In genomic region chr17:66783656-66784381, GRCh38 we compare ENCODE assay signal across 15 cellular contexts. TPM values are rescaled to one million over a fixed set of nuclear protein-coding genes. Genes with fewer than 3 reads are reported as not detected.
DNase-seq lines count a peak whose midpoint lies in the region; ATAC-seq, FAIRE-seq and TF ChIP-seq lines count a peak whose summit lies in the region.
"Had no signal": no experiment of that assay in that cellular context is flagged by ENCODE, and none has a peak within 500 bp of the region (broad histone marks: within the 10 kb centered on the region; RNA-seq: fewer than 3 reads in every experiment).

No MANE protein-coding gene starts in this region.

- no peaks in the 10 kb centered on the region for H3K23me2 ChIP-seq in H9 (ENCODE audit: insufficient read length, low read depth, low read length, poor library complexity, severe bottlenecking)
- no peaks in the 10 kb centered on the region for H3K23me2 ChIP-seq in H1 (ENCODE audit: low read depth, low read length)

- H3K27me3 Mint-ChIP-seq in activated T-cell treated with anti-CD3 and anti-CD28 coated beads, Interleukin-2, amount 50 U/mL, for 24 hours: no peaks in the 10 kb centered on the region
- H3K27me3 Mint-ChIP-seq in activated T-cell treated with anti-CD3 and anti-CD28 coated beads, Interleukin-2, amount 50 U/mL, for 4 hours (ENCODE audit: low read depth): no peaks in the 10 kb centered on the region
- H3K27me3 Mint-ChIP-seq in H9 (ENCODE audit: low read depth): no peaks in the 10 kb centered on the region
- H3K27me3 Mint-ChIP-seq: CD4-positive, CD25-positive, alpha-beta regulatory T cell had no signal

- H3K79me2 ChIP-seq in H9 (ENCODE audit: insufficient read depth, low read length) (no peaks in the 10 kb centered on the region), H1 (ENCODE audit: control insufficient read depth in 1 of 2, insufficient read depth in 2 of 2, low read length in 2 of 2) (no peaks in the 10 kb centered on the region), Karpas-422 (ENCODE audit: low read length) (no peaks in the 10 kb centered on the region)

- DNase-seq in activated T-cell treated with anti-CD3 and anti-CD28 coated beads, Interleukin-2, amount 50 U/mL, for 24 hours: no peak
- DNase-seq in activated T-cell treated with anti-CD3 and anti-CD28 coated beads, Interleukin-2, amount 50 U/mL, for 4 hours: no peak
- DNase-seq in H9 (peak; percentile 51), H1 (ENCODE audit: low read depth in 1 of 2, low spot score in 2 of 2) (no peak), Karpas-422 (no peak)
- DNase-seq in activated CD4-positive, alpha-beta T cell treated with anti-CD3 and anti-CD28 coated beads, Interleukin-2, amount 50 U/mL, for 1 hour: no peak
- DNase-seq: CD4-positive, CD25-positive, alpha-beta regulatory T cell; DMS53; IMR-90 had no signal

- H4K20me1 ChIP-seq in BLaER1 (no peaks in the 10 kb centered on the region), H9 (ENCODE audit: control insufficient read depth, insufficient read depth, insufficient read length) (no peaks in the 10 kb centered on the region), H1 (replicated peaks in 1 of 2; ENCODE audit: control insufficient read depth in 1 of 2, insufficient read depth in 2 of 2, low read length in 2 of 2) (no peaks in the 10 kb centered on the region), Karpas-422 (ENCODE audit: insufficient read depth, low read depth, low read length) (no peaks in the 10 kb centered on the region)

- no peak overlapping the region for H2BK5ac ChIP-seq in H9 (ENCODE audit: insufficient read length, low read length)
- H2BK5ac ChIP-seq in H1 (ENCODE audit: low read depth, low read length): peak overlapping the region; percentile 50

- no peaks in the 10 kb centered on the region for H3K9me2 ChIP-seq in Karpas-422 (replicated peaks; ENCODE audit: insufficient read depth, low read length)

- no peak for FAIRE-seq in H1 (lab: Jason Lieb, UNC)
- FAIRE-seq: H54 had no signal

- H3K27ac ChIP-seq in BLaER1: peak overlapping the region; percentile 89
- H3K27ac ChIP-seq in H9 (ENCODE audit: insufficient read length, low read depth, low read length): no peak overlapping the region
- no peak overlapping the region for H3K27ac ChIP-seq in H1 (ENCODE audit: low read depth, low read length)
- H3K27ac ChIP-seq in Karpas-422 (ENCODE audit: low read length): no peak overlapping the region
- H3K27ac ChIP-seq: 22Rv1 had no signal

- H4K8ac ChIP-seq in H9 (replicated peaks; ENCODE audit: insufficient read length, low read depth, low read length) (no peak overlapping the region), H1 (ENCODE audit: extremely low read depth, insufficient read depth, low read length) (no peak overlapping the region)

- no peaks in the 10 kb centered on the region for H3K27me3 ChIP-seq in BLaER1
- no peaks in the 10 kb centered on the region for H3K27me3 ChIP-seq in H9 (ENCODE audit: insufficient read depth, low read length)
- H3K27me3 ChIP-seq in H1 (replicated peaks in 1 of 4; ENCODE audit: control insufficient read depth in 3 of 4, extremely low read depth in 1 of 4, insufficient read depth in 3 of 4, low read length in 3 of 4): no peaks in the 10 kb centered on the region
- no peaks in the 10 kb centered on the region for H3K27me3 ChIP-seq in Karpas-422 (ENCODE audit: low read length)

- no peaks in the 10 kb centered on the region for H3K9me3 Mint-ChIP-seq in activated T-cell treated with anti-CD3 and anti-CD28 coated beads, Interleukin-2, amount 50 U/mL, for 24 hours
- no peaks in the 10 kb centered on the region for H3K9me3 Mint-ChIP-seq in activated T-cell treated with anti-CD3 and anti-CD28 coated beads, Interleukin-2, amount 50 U/mL, for 4 hours
- no peaks in the 10 kb centered on the region for H3K9me3 Mint-ChIP-seq in H9
- H3K9me3 Mint-ChIP-seq: CD4-positive, CD25-positive, alpha-beta regulatory T cell had no signal

- H2AK5ac ChIP-seq in H9 (ENCODE audit: insufficient read length, low read length) (no peak overlapping the region), H1 (ENCODE audit: low read depth, low read length) (no peak overlapping the region)

- POLR2A ChIA-PET in H1 (lab: Charles Lee; ENCODE audit: partially characterized antibody): interaction anchor here (1.5 kb wide), 1 partner anchor 18 kb away, joined by 4 read pairs; no protein-coding TSS in a partner anchor

- H3K18ac ChIP-seq in H9 (ENCODE audit: insufficient read length, low read depth, low read length) (no peak overlapping the region), H1 (ENCODE audit: extremely low read depth, low read length) (no peak overlapping the region)

- H2BK12ac ChIP-seq in H9 (ENCODE audit: insufficient read length, low read depth, low read length): no peak overlapping the region
- H2BK12ac ChIP-seq in H1 (ENCODE audit: low read depth, low read length): peak overlapping the region; percentile 54; the same call in 1 of the 2 replicates

- peak overlapping the region; percentile 31 for H3K27ac Mint-ChIP-seq in activated T-cell treated with anti-CD3 and anti-CD28 coated beads, Interleukin-2, amount 50 U/mL, for 24 hours
- peak overlapping the region in 2 of 3 experiments; percentile 19 to 79; a peak in 3 of 7 replicates for H3K27ac Mint-ChIP-seq in H9
- H3K27ac Mint-ChIP-seq: CD4-positive, CD25-positive, alpha-beta regulatory T cell had no signal

- no peaks in the 10 kb centered on the region for H3K79me1 ChIP-seq in H9 (ENCODE audit: insufficient read depth, low read depth, low read length, poor library complexity, severe bottlenecking)
- no peaks in the 10 kb centered on the region for H3K79me1 ChIP-seq in H1 (ENCODE audit: low read depth, low read length)

- H3T11ph ChIP-seq in H9 (ENCODE audit: low read length): no peak overlapping the region

- no peak for ATAC-seq in activated T-cell treated with anti-CD3 and anti-CD28 coated beads, Interleukin-2, amount 50 U/mL, for 4 hours
- ATAC-seq in GM18909 (IDR thresholded peaks at IDR 0.05; ENCODE audit: poor library complexity, unreplicated experiment): no peak

- no peak overlapping the region for H3K9ac ChIP-seq in BLaER1
- no peak overlapping the region for H3K9ac ChIP-seq in H9 (ENCODE audit: extremely low read depth, insufficient read length, low read length)
- no peak overlapping the region for H3K9ac ChIP-seq in H1 (replicated peaks in 1 of 4; ENCODE audit: extremely low read depth in 1 of 4, low read depth in 3 of 4, low read length in 3 of 4)
- no peak overlapping the region for H3K9ac ChIP-seq in Karpas-422 (ENCODE audit: low read length)

- no peak overlapping the region for H3K4me3 ChIP-seq in BLaER1
- no peak overlapping the region for H3K4me3 ChIP-seq in H1 (ENCODE audit: extremely low read depth in 1 of 4, insufficient read depth in 2 of 4, low read depth in 3 of 4, low read length in 4 of 4)
- no peak overlapping the region for H3K4me3 ChIP-seq in Karpas-422 (ENCODE audit: low read length)

- no peak for TF ChIP-seq RAD21 in H1 (IDR thresholded peaks at IDR 0.05 in 1 of 2, conservative IDR thresholded peaks at IDR 0.05 in 1 of 2; ENCODE audit: low read depth in 2 of 2, low read length in 2 of 2)

- no peak overlapping the region for H2BK20ac ChIP-seq in H9 (ENCODE audit: low read depth, low read length, poor library complexity, severe bottlenecking)
- H2BK20ac ChIP-seq in H1 (ENCODE audit: low read length): no peak overlapping the region

- H4K91ac ChIP-seq in H9 (ENCODE audit: insufficient read length, low read depth, low read length) (no peak overlapping the region), H1 (replicated peaks; ENCODE audit: insufficient read length, low read length) (peak overlapping the region; percentile 20)

- H2AFZ ChIP-seq in H9 (ENCODE audit: low read length) (no peak overlapping the region), H1 (ENCODE audit: low read length) (no peak overlapping the region), Karpas-422 (ENCODE audit: low read length) (no peak overlapping the region)

- H3K4me1 ChIP-seq in BLaER1 (peaks cover 78% of the 10 kb centered on the region), H9 (ENCODE audit: insufficient read depth, low read length) (peaks cover 7% of the 10 kb centered on the region; the same call in 1 of the 2 replicates), H1 (replicated peaks in 1 of 4; ENCODE audit: control insufficient read depth in 3 of 4, insufficient read depth in 4 of 4, low read length in 3 of 4) (peaks cover 4 to 19% (median 9%) of the 10 kb centered on the region in 4 experiments; a peak in 5 of 7 replicates), Karpas-422 (ENCODE audit: low read length) (peaks cover 79% of the 10 kb centered on the region)

- no peak for TF ChIP-seq EP300 in H1 (IDR thresholded peaks at IDR 0.05; ENCODE audit: borderline replicate concordance in 1 of 2, low read depth in 2 of 2, low read length in 2 of 2)

- H2BK120ac ChIP-seq in H9 (ENCODE audit: low read depth, low read length, poor library complexity, severe bottlenecking) (no peak overlapping the region), H1 (replicated peaks; ENCODE audit: low read depth, low read length) (no peak overlapping the region)

- no CpG with 5 or more reads among the region's 17 CpGs for WGBS in H9 (ENCODE audit: extremely low coverage, insufficient read length, low lambda C conversion rate)
- 81% methylated on average over 17 of the region's 17 CpGs; no CpG with 5 or more reads in 1 of the 2 experiments for WGBS in H1 (ENCODE audit: extremely low coverage in 1 of 2, insufficient coverage in 1 of 2, insufficient read length in 1 of 2, insufficient replicate concordance in 2 of 2, low coverage in 1 of 2, low lambda C conversion rate in 2 of 2, missing lambda C conversion rate in 1 of 2), 2 experiments

- H3K14ac ChIP-seq in H9 (ENCODE audit: insufficient read depth, low read length) (no peak overlapping the region), H1 (ENCODE audit: insufficient read length) (no peak overlapping the region)

- no peak overlapping the region for H3K56ac ChIP-seq in H9 (ENCODE audit: insufficient read length, low read depth, low read length)
- H3K56ac ChIP-seq in H1 (replicated peaks; ENCODE audit: insufficient read length, low read depth, low read length): no peak overlapping the region

- no peak overlapping the region for H2BK15ac ChIP-seq in H9 (ENCODE audit: low read depth, low read length)
- no peak overlapping the region for H2BK15ac ChIP-seq in H1 (ENCODE audit: low read length)

- TF ChIP-seq CTCF in H9 (conservative IDR thresholded peaks at IDR 0.05): no peak
- no peak for TF ChIP-seq CTCF in H1 (IDR thresholded peaks at IDR 0.05; ENCODE audit: control extremely low read depth in 1 of 3, insufficient read depth in 1 of 3, low read depth in 1 of 3, low read length in 3 of 3)

- H4K5ac ChIP-seq in H9 (ENCODE audit: insufficient read length, low read depth, low read length): no peak overlapping the region
- no peak overlapping the region for H4K5ac ChIP-seq in H1 (ENCODE audit: insufficient read length, low read depth, low read length)

- peak overlapping the region; percentile 84 for H3K4me2 ChIP-seq in BLaER1
- H3K4me2 ChIP-seq in H9 (ENCODE audit: insufficient read depth, insufficient read length, low read length): no peak overlapping the region
- no peak overlapping the region for H3K4me2 ChIP-seq in H1 (ENCODE audit: insufficient read depth in 1 of 2, low read depth in 2 of 2, low read length in 2 of 2)
- no peak overlapping the region for H3K4me2 ChIP-seq in Karpas-422 (ENCODE audit: low read depth, low read length, poor library complexity, severe bottlenecking)

- peaks cover 79% of the 10 kb centered on the region for H3K36me3 Mint-ChIP-seq in activated T-cell treated with anti-CD3 and anti-CD28 coated beads, Interleukin-2, amount 50 U/mL, for 24 hours (ENCODE audit: low read depth)
- peaks cover 29% of the 10 kb centered on the region for H3K36me3 Mint-ChIP-seq in activated T-cell treated with anti-CD3 and anti-CD28 coated beads, Interleukin-2, amount 50 U/mL, for 4 hours (ENCODE audit: insufficient read depth)
- no peaks in the 10 kb centered on the region; a peak in 3 of 7 replicates for H3K36me3 Mint-ChIP-seq in H9 (ENCODE audit: insufficient read depth in 1 of 3, low read depth in 3 of 3)

- H3K9me3 ChIP-seq in BLaER1 (no peaks in the 10 kb centered on the region), H9 (ENCODE audit: control insufficient read depth, low read depth, low read length) (no peaks in the 10 kb centered on the region), H1 (ENCODE audit: insufficient read depth in 2 of 2, low read depth in 1 of 2, low read length in 1 of 2) (no peaks in the 10 kb centered on the region), Karpas-422 (ENCODE audit: low read length) (no peaks in the 10 kb centered on the region)

- H3K36me3 ChIP-seq in BLaER1 (no peaks in the 10 kb centered on the region), H1 (ENCODE audit: control insufficient read depth in 2 of 4, insufficient read depth in 4 of 4, low read length in 3 of 4) (no peaks in the 10 kb centered on the region; a peak in 1 of 8 replicates), Karpas-422 (ENCODE audit: insufficient read depth, low read length) (no peaks in the 10 kb centered on the region)

- TF ChIP-seq POLR2A in H1 (IDR thresholded peaks at IDR 0.05; ENCODE audit: control extremely low read depth in 1 of 2, low read depth in 2 of 2, low read length in 2 of 2): no peak

- H3K4me3 Mint-ChIP-seq in activated T-cell treated with anti-CD3 and anti-CD28 coated beads, Interleukin-2, amount 50 U/mL, for 24 hours: no peak overlapping the region
- H3K4me3 Mint-ChIP-seq in activated T-cell treated with anti-CD3 and anti-CD28 coated beads, Interleukin-2, amount 50 U/mL, for 4 hours: no peak overlapping the region
- no peak overlapping the region for H3K4me3 Mint-ChIP-seq in H9
- H3K4me3 Mint-ChIP-seq: CD4-positive, CD25-positive, alpha-beta regulatory T cell had no signal

- CTCF ChIA-PET in H1 (lab: Charles Lee; ENCODE audit: partially characterized antibody): interaction anchor here (1.1 to 1.9 kb wide), 7 partner anchors 8 to 77 kb away, joined by 3 to 10 read pairs (median 3); no protein-coding TSS in a partner anchor

- H3K23ac ChIP-seq in H9 (ENCODE audit: insufficient read length, low read depth, low read length): no peak overlapping the region
- H3K23ac ChIP-seq in H1 (ENCODE audit: insufficient read length): no peak overlapping the region

- H3K4me1 Mint-ChIP-seq in activated T-cell treated with anti-CD3 and anti-CD28 coated beads, Interleukin-2, amount 50 U/mL, for 24 hours (ENCODE audit: low read depth): no peaks in the 10 kb centered on the region
- no peaks in the 10 kb centered on the region for H3K4me1 Mint-ChIP-seq in activated T-cell treated with anti-CD3 and anti-CD28 coated beads, Interleukin-2, amount 50 U/mL, for 4 hours (ENCODE audit: low read depth)
- H3K4me1 Mint-ChIP-seq in H9: peaks cover 44 to 52% of the 10 kb centered on the region in 2 experiments
- H3K4me1 Mint-ChIP-seq: CD4-positive, CD25-positive, alpha-beta regulatory T cell had no signal

- H3K4ac ChIP-seq in H9 (ENCODE audit: low read depth, low read length) (no peak overlapping the region), H1 (replicated peaks; ENCODE audit: insufficient read length, low read depth, low read length) (no peak overlapping the region)

RNA-seq across cellular contexts. Expression of gene CACNG5, which starts 51.1 kb away (rescaled TPM):
- total RNA-seq in activated T-cell treated with anti-CD3 and anti-CD28 coated beads, Interleukin-2, amount 50 U/mL, for 4 hours: not detected
- total RNA-seq in H9 (2021): 1.2 and 1.6 TPM in 2 replicates
- 1.3 and 2.2 TPM in 2 replicates for total RNA-seq in H1 (2021; fragmentation: NEBNext Ultra II Directional; extraction: Animal tissue kit (Norgen Biotek cat#: 25700))
- 3.1 and 4.1 TPM in 2 replicates for polyA plus RNA-seq in H1 (2011; rRNA removed)
- 1.8 TPM for polyA plus RNA-seq in H1 (2011; cell fraction: cytosol; rRNA removed)
- polyA plus RNA-seq in H1 (2011; cell fraction: nucleus; rRNA removed): 6.4 TPM
- polyA plus RNA-seq in H1 (2012, experiment 1 of 2): 1.0 to 1.8 TPM (median 1.3 TPM) in 4 replicates
- 0.73 TPM for polyA plus RNA-seq in H1 (2012, experiment 2 of 2)
- polyA plus RNA-seq in H1 (2013, experiment 1 of 2): 2.2 TPM
- 2.9 TPM for polyA plus RNA-seq in H1 (2013, experiment 2 of 2)
- polyA minus RNA-seq in H1 (2011; rRNA and poly(A)+ RNA removed): 5.1 and 8.7 TPM in 2 replicates
- polyA minus RNA-seq in H1 (2011; cell fraction: cytosol; rRNA and poly(A)+ RNA removed): 1.8 TPM
- 5.4 TPM for polyA minus RNA-seq in H1 (2011; cell fraction: nucleus; rRNA and poly(A)+ RNA removed)
- total RNA-seq in Karpas-422 (2014; rRNA removed; shearing (Covaris generic); ENCODE audit: low replicate concordance): not detected in 2 replicates
- total RNA-seq: CD4-positive, CD25-positive, alpha-beta regulatory T cell; HT-29; IMR-90 had no signal
- polyA plus RNA-seq: BJ; CD4-positive, CD25-positive, alpha-beta regulatory T cell; IMR-90 had no signal
